10 cellular contexts compared by ENCODE assay signal in the genomic region with DNA sequence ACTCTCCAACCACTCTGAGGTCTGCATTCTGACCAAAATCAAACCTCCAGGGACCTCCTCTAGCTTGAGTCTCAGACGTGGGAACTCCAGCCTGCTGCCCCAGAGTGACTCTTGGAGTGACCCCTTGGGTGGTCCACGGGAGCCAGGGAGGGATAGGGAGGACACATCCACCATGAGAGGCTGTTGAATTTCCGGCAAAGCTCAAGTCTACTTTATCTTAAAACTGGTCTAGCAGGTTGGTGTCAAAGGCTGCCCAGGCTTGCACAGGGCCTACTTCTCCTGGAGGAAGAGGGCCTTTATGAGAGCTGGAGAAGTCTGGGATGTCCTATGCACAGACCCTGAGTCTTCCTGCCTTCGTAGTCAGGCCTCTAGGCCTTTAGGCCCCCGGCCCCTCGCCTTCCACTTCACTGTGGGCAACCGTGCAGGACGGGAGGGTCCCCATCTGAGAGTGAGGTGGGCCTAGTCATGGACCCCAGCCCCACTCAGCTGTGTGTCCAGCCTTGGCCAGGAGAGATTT. TPM values are rescaled to one million over a fixed set of nuclear protein-coding genes. Genes with fewer than 3 reads are reported as not detected.
DNase-seq lines count a peak whose midpoint lies in the region; ATAC-seq, FAIRE-seq and TF ChIP-seq lines count a peak whose summit lies in the region.
"Had no signal": no experiment of that assay in that cellular context is flagged by ENCODE, and none has a peak within 500 bp of the region (broad histone marks: within the 10 kb centered on the region; RNA-seq: fewer than 3 reads in every experiment).

No MANE protein-coding gene starts in this region.

- peak overlapping the region; percentile 72 for H3K4me3 Mint-ChIP-seq in CD8-positive, alpha-beta T cell
- peak overlapping the region; percentile 88 for H3K4me3 Mint-ChIP-seq in T-helper 17 cell
- no peak overlapping the region for H3K4me3 Mint-ChIP-seq in endothelial cell (ENCODE audit: unreplicated experiment)
- H3K4me3 Mint-ChIP-seq: GM23338 had no signal

- H3K27me3 Mint-ChIP-seq in CD8-positive, alpha-beta T cell (ENCODE audit: low read depth) = no peaks in the 10 kb centered on the region
- H3K27me3 Mint-ChIP-seq in T-helper 17 cell = no peaks in the 10 kb centered on the region
- peaks cover 9% of the 10 kb centered on the region for H3K27me3 Mint-ChIP-seq in endothelial cell (ENCODE audit: unreplicated experiment)

- CTCF ChIA-PET in CD8-positive, alpha-beta T cell (lab: Charles Lee) = interaction anchor here (10.3 to 26.5 kb wide), 3 partner anchors 11 to 29 kb away, joined by 134 to 968 read pairs (median 345); partner anchors contain the start of genes C3orf18, CISH, HEMK1 and MAPKAPK3

- WGBS in esophagus squamous epithelium, 2 donors = 46 to 72% methylated on average over 4 of the region's 8 CpGs
- 73 to 83% (median 81%) methylated on average over 8 of the region's 8 CpGs for WGBS in psoas muscle, 3 donors

- peak overlapping the region; percentile 94 for H3K27ac Mint-ChIP-seq in CD8-positive, alpha-beta T cell
- H3K27ac Mint-ChIP-seq in T-helper 17 cell = peak overlapping the region; percentile 98
- no peak overlapping the region for H3K27ac Mint-ChIP-seq in endothelial cell (ENCODE audit: unreplicated experiment)
- H3K27ac Mint-ChIP-seq: GM23338 had no signal

- H3K4me1 ChIP-seq in CD8-positive, alpha-beta T cell (ENCODE audit: insufficient read depth, low read length) = peaks cover 91% of the 10 kb centered on the region
- H3K4me1 ChIP-seq in esophagus squamous epithelium = peaks cover 66 to 95% (median 67%) of the 10 kb centered on the region in 3 donors
- H3K4me1 ChIP-seq in psoas muscle = peaks cover 75% of the 10 kb centered on the region

- H3K9me3 Mint-ChIP-seq in CD8-positive, alpha-beta T cell = no peaks in the 10 kb centered on the region
- no peaks in the 10 kb centered on the region for H3K9me3 Mint-ChIP-seq in endothelial cell (ENCODE audit: unreplicated experiment)
- H3K9me3 Mint-ChIP-seq: GM23338 had no signal

- peak overlapping the region; percentile 52 for H3K27ac ChIP-seq in CD8-positive, alpha-beta T cell (ENCODE audit: low read depth, low read length)
- H3K27ac ChIP-seq in esophagus squamous epithelium (peak overlapping the region; percentile 94 to 97 (median 96)), psoas muscle (peak overlapping the region; percentile 91)

- peaks cover 85% of the 10 kb centered on the region for H3K4me1 Mint-ChIP-seq in CD8-positive, alpha-beta T cell (ENCODE audit: low read depth)
- H3K4me1 Mint-ChIP-seq in T-helper 17 cell (peaks cover 72% of the 10 kb centered on the region), endothelial cell (ENCODE audit: unreplicated experiment) (no peaks in the 10 kb centered on the region)
- H3K4me1 Mint-ChIP-seq: GM23338 had no signal

- no peaks in the 10 kb centered on the region for H3K27me3 ChIP-seq in CD8-positive, alpha-beta T cell (ENCODE audit: insufficient read depth, low read length)
- H3K27me3 ChIP-seq in esophagus squamous epithelium (no peaks in the 10 kb centered on the region), psoas muscle (ENCODE audit: insufficient read depth in 3 of 3, low read length in 2 of 3) (no peaks in the 10 kb centered on the region)

- peaks cover 44% of the 10 kb centered on the region for H3K36me3 Mint-ChIP-seq in CD8-positive, alpha-beta T cell
- H3K36me3 Mint-ChIP-seq in T-helper 17 cell (ENCODE audit: low read depth) = peaks cover 20% of the 10 kb centered on the region
- H3K36me3 Mint-ChIP-seq in endothelial cell (ENCODE audit: low read depth, unreplicated experiment) = peaks cover 4% of the 10 kb centered on the region

- no peak for ATAC-seq in CD8-positive, alpha-beta T cell
- ATAC-seq in T-helper 17 cell = no peak
- ATAC-seq in psoas muscle = no peak
- ATAC-seq: GM23338, Panc1 had no signal

- peak overlapping the region; percentile 9 for H3K4me3 ChIP-seq in CD8-positive, alpha-beta T cell (ENCODE audit: low read depth, low read length)
- H3K4me3 ChIP-seq in esophagus squamous epithelium = no peak overlapping the region
- H3K4me3 ChIP-seq in psoas muscle = no peak overlapping the region
- H3K4me3 ChIP-seq: GM23338 had no signal

- DNase-seq in CD8-positive, alpha-beta T cell = no peak
- DNase-seq in T-helper 17 cell (no peak), esophagus squamous epithelium (lab: John Stamatoyannopoulos, UW) (no peak), psoas muscle (peak in 1 of 2 donors; percentile 23), H54 (ENCODE audit: insufficient read length, low spot score) (no peak), endothelial cell (ENCODE audit: low spot score) (no peak)
- no peak for DNase-seq in stimulated activated CD4-positive, alpha-beta T cell treated with anti-CD3 and anti-CD28 coated beads, Interleukin-4, amount 100 ng/mL, for 1 hour
- no peak for DNase-seq in stimulated activated naive CD4-positive, alpha-beta T cell (lab: John Stamatoyannopoulos, UW)

- no peaks in the 10 kb centered on the region for H3K9me3 ChIP-seq in CD8-positive, alpha-beta T cell (ENCODE audit: low read length)
- H3K9me3 ChIP-seq in T-helper 17 cell (ENCODE audit: control insufficient read depth, low read length, poor library complexity, severe bottlenecking) = no peaks in the 10 kb centered on the region
- no peaks in the 10 kb centered on the region for H3K9me3 ChIP-seq in esophagus squamous epithelium
- H3K9me3 ChIP-seq in psoas muscle = no peaks in the 10 kb centered on the region

- TF ChIP-seq POLR2A in esophagus squamous epithelium (IDR thresholded peaks at IDR 0.05) (no peak), H54 (IDR thresholded peaks at IDR 0.05; ENCODE audit: low read depth, low read length) (no peak)

- POLR2A ChIA-PET in CD8-positive, alpha-beta T cell (lab: Charles Lee) = interaction anchor here (0.5 to 14.5 kb wide), 5 partner anchors 8 to 1708 kb away, joined by 3 to 301 read pairs (median 25); partner anchors contain the start of genes C3orf18, CISH and HEMK1

- no peak for FAIRE-seq in H54 (lab: Jason Lieb, UNC)

- peaks cover 27% of the 10 kb centered on the region for H3K36me3 ChIP-seq in CD8-positive, alpha-beta T cell (ENCODE audit: insufficient read depth, low read length)
- H3K36me3 ChIP-seq in esophagus squamous epithelium (peaks cover 0 to 20% (median 3%) of the 10 kb centered on the region in 3 donors), psoas muscle (ENCODE audit: insufficient read depth in 1 of 2, low read depth in 1 of 2) (peaks cover 7 to 25% of the 10 kb centered on the region in 2 donors)

- intact Hi-C loops in CD8-positive, alpha-beta T cell (cut with DNase I, micrococcal nuclease) = no loop called here
- intact Hi-C loops in esophagus squamous epithelium (cut with DNase I) = no loop called here
- intact Hi-C loops in psoas muscle (cut with DNase I) = no loop called here

- no peak for TF ChIP-seq CTCF in CD8-positive, alpha-beta T cell (IDR thresholded peaks at IDR 0.05)
- no peak for TF ChIP-seq CTCF in esophagus squamous epithelium (IDR thresholded peaks at IDR 0.05)
- no peak for TF ChIP-seq CTCF in psoas muscle (IDR thresholded peaks at IDR 0.05)
- no peak for TF ChIP-seq CTCF in endothelial cell (IDR thresholded peaks at IDR 0.05; ENCODE audit: unreplicated experiment)

RNA-seq across cellular contexts. Expression of gene CISH, which starts 8.8 kb away (rescaled TPM):
- total RNA-seq in CD8-positive, alpha-beta T cell = 1 to 10 TPM; 4.7 to 5.6 TPM
- total RNA-seq in T-helper 17 cell (10 to 100 TPM; 28.3 to 63.4 TPM), esophagus squamous epithelium (10 to 100 TPM in 1 of 4 donors, 1 to 10 TPM in 3; 3.1 to 11.1 (median 6.8) TPM), psoas muscle (10 to 100 TPM; 16.9 to 75.1 (median 50.4) TPM), endothelial cell (ENCODE audit: unreplicated experiment) (2.6 TPM)
- 10 to 100 TPM; 12.8 to 36.5 (median 18.5) TPM for polyA plus RNA-seq in psoas muscle

RNA-seq across cellular contexts. Expression of gene MAPKAPK3, which starts 14.2 kb away (rescaled TPM):
- 10 to 100 TPM; 18.3 to 18.5 TPM for total RNA-seq in CD8-positive, alpha-beta T cell
- total RNA-seq in T-helper 17 cell = 10 to 100 TPM; 44.7 to 49.2 TPM
- 10 to 100 TPM; 46.5 to 65.6 (median 52.3) TPM for total RNA-seq in esophagus squamous epithelium
- total RNA-seq in psoas muscle = 100 to 1,000 TPM in 3 of 4 donors, 10 to 100 TPM in 1; 88.2 to 277 (median 187) TPM
- 100 to 1,000 TPM; 213 to 409 (median 328) TPM for polyA plus RNA-seq in psoas muscle
- 6.4 TPM for total RNA-seq in endothelial cell (ENCODE audit: unreplicated experiment)

RNA-seq across cellular contexts. Expression of gene HEMK1, which starts 33.4 kb away (rescaled TPM):
- total RNA-seq in CD8-positive, alpha-beta T cell = 10 to 100 TPM; 11.1 to 12.5 TPM
- 10 to 100 TPM; 22.7 to 25.1 TPM for total RNA-seq in T-helper 17 cell
- 10 to 100 TPM in 1 of 4 donors, 1 to 10 TPM in 3; 4.4 to 11.8 (median 4.9) TPM for total RNA-seq in esophagus squamous epithelium
- total RNA-seq in psoas muscle = 10 to 100 TPM in 2 of 4 donors, 1 to 10 TPM in 2; 6.1 to 16.2 (median 9.3) TPM
- 10 to 100 TPM in 1 of 3 donors, 1 to 10 TPM in 2; 6.4 to 12.8 (median 10.0) TPM for polyA plus RNA-seq in psoas muscle
- total RNA-seq in endothelial cell (ENCODE audit: unreplicated experiment) = 10.9 TPM

RNA-seq across cellular contexts. Expression of gene C3orf18, which starts 35.2 kb away (rescaled TPM):
- total RNA-seq in CD8-positive, alpha-beta T cell = 1 to 10 TPM; 5.4 to 5.5 TPM
- total RNA-seq in T-helper 17 cell (10 to 100 TPM; 15.0 to 17.1 TPM), esophagus squamous epithelium (1 to 10 TPM in 2 of 4 donors, under 1 TPM in 2; 0.15 to 3.2 (median 1.2) TPM), psoas muscle (10 to 100 TPM in 3 of 4 donors, 1 to 10 TPM in 1; 7.3 to 30.1 (median 15.2) TPM), endothelial cell (ENCODE audit: unreplicated experiment) (4.0 TPM)
- 10 to 100 TPM; 14.0 to 26.3 (median 18.8) TPM for polyA plus RNA-seq in psoas muscle
